In the genomic region with DNA sequence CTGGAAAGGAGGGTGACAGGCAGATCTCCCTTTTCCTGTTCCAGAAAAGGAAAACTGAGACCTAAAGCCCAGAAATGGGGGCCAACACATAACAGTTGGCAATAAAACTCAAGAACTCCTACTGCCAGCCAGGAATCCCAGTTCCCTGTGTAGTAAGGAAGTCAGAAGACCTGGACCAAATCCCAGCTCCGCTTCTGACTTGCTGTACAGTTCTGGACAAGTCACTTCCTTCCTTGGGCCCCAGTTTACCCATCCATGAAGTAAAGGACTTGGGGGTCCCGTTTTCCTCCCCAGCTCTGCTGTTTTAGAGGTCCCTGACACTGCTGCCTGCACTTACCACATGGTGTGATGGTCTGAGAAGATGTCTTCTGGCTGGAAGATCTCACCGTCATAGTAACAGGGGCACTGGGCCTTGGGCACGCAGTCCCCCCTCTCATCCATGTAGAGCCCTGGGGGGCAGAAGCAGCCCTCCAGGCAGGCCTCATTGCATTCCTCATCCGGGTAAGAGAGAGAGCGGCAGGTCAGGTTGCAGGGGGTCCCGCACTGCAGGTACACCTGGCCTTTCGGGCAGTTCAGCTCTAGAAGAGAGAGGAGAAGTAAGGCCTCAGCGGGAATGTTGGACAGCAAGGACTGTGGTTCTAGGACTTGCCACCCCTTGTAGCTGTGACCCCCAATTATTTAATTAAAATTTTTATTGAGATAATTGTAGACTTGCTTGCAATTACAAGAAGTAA, we compare ENCODE assay signal across 18 cellular contexts.
A peak's percentile ranks its signal among the peaks of the same experiment; 100 is the strongest.
DNase-seq lines count a peak whose midpoint lies in the region; ATAC-seq and TF ChIP-seq lines count a peak whose summit lies in the region.
"Had no signal": no experiment of that assay in that cellular context is flagged by ENCODE, and none has a peak within 500 bp of the region (broad histone marks: within the 10 kb centered on the region; RNA-seq: fewer than 3 reads in every experiment).

No MANE protein-coding gene starts in this region.

- H2AFZ ChIP-seq in IMR-90 (replicated peaks; ENCODE audit: low read length, poor library complexity) (peak overlapping the region; percentile 25), osteoblast (ENCODE audit: low read length) (no peak overlapping the region)
- H2AFZ ChIP-seq: GM23338 had no signal

- peak overlapping the region; percentile 2; the same call in 1 of the 2 replicates for H4K91ac ChIP-seq in IMR-90 (ENCODE audit: insufficient read depth, low read depth, low read length)

- in situ Hi-C loops in IMR-90 (cut with MboI; ENCODE audit: low sequenced_read_pairs) = no loop called here

- H2BK15ac ChIP-seq in IMR-90 (ENCODE audit: low read depth, low read length) = peak overlapping the region; percentile 25; the same call in 1 of the 3 replicates

- H2BK120ac ChIP-seq in IMR-90 (ENCODE audit: low read depth, low read length) = peak overlapping the region; percentile 0; the same call in 1 of the 2 replicates

- 0 out of 2 replicates have a peak overlapping the region, but pooled peaks have one; percentile 9 for H3K14ac ChIP-seq in IMR-90 (replicated peaks; ENCODE audit: low read depth, low read length)

- H2BK5ac ChIP-seq in IMR-90 (ENCODE audit: low read depth, low read length, poor library complexity, severe bottlenecking) = no peak overlapping the region

- H2AK5ac ChIP-seq in IMR-90 (ENCODE audit: low read depth, low read length) = peak overlapping the region; percentile 56; the same call in 1 of the 2 replicates

- peaks cover 17% of the 10 kb centered on the region for H3K4me1 ChIP-seq in IMR-90 (ENCODE audit: control insufficient read depth, insufficient read depth, low read length)
- H3K4me1 ChIP-seq in osteoblast (ENCODE audit: insufficient read depth, low read length) = peaks cover 47% of the 10 kb centered on the region
- no peaks in the 10 kb centered on the region for H3K4me1 ChIP-seq in A673 (ENCODE audit: insufficient read depth, low read length, poor library complexity, severe bottlenecking)
- H3K4me1 ChIP-seq: A549 had no signal

- no peak overlapping the region for H3K4me2 ChIP-seq in IMR-90 (ENCODE audit: low read depth, low read length)
- H3K4me2 ChIP-seq in osteoblast (ENCODE audit: insufficient read depth, low read length) = no peak overlapping the region
- H3K4me2 ChIP-seq: A549, GM23338 had no signal

- no peaks in the 10 kb centered on the region for H3K79me2 ChIP-seq in osteoblast (ENCODE audit: insufficient read depth, low read length)

- no peaks in the 10 kb centered on the region for H3K9me3 ChIP-seq in IMR-90 (ENCODE audit: control insufficient read depth, insufficient read depth, low read length)
- no peaks in the 10 kb centered on the region for H3K9me3 ChIP-seq in osteoblast (ENCODE audit: low read depth, low read length)
- H3K9me3 ChIP-seq in A673 (ENCODE audit: low read depth, low read length, poor library complexity, severe bottlenecking) = no peaks in the 10 kb centered on the region
- H3K9me3 ChIP-seq: A549 had no signal

- H4K8ac ChIP-seq in IMR-90 (ENCODE audit: low read depth in 2 of 2, low read length in 2 of 2) = peak overlapping the region in 1 of 2 experiments; percentile 51; a peak in 1 of 4 replicates

- intact Hi-C loops in IMR-90 (cut with micrococcal nuclease) = no loop called here
- intact Hi-C loops in A673 (cut with micrococcal nuclease; ENCODE audit: unreplicated experiment) = no loop called here

- H3K27me3 ChIP-seq in IMR-90 (ENCODE audit: control insufficient read depth, insufficient read depth, low read length) (no peaks in the 10 kb centered on the region), osteoblast (ENCODE audit: insufficient read depth, low read length) (peaks cover 4% of the 10 kb centered on the region), A673 (replicated peaks; ENCODE audit: insufficient read depth, low read depth, low read length, poor library complexity) (no peaks in the 10 kb centered on the region)

- dilution Hi-C loops in IMR-90 (cut with HindIII; ENCODE audit: low sequenced_read_pairs, unreplicated experiment) = no loop called here

- H3K4ac ChIP-seq in IMR-90 (ENCODE audit: low read depth, low read length) = peak overlapping the region; percentile 33; the same call in 1 of the 2 replicates

- H3K27ac ChIP-seq in IMR-90 (ENCODE audit: insufficient read depth, low read length) (no peak overlapping the region), osteoblast (ENCODE audit: low read depth, low read length) (peak overlapping the region; percentile 64), A673 (ENCODE audit: low read depth, low read length, poor library complexity, severe bottlenecking) (no peak overlapping the region)
- H3K27ac ChIP-seq: A549, HL-60 had no signal

- H4K20me1 ChIP-seq in IMR-90 (ENCODE audit: insufficient read depth, low read length) = no peaks in the 10 kb centered on the region; the same call in 1 of the 2 replicates
- no peaks in the 10 kb centered on the region for H4K20me1 ChIP-seq in osteoblast (ENCODE audit: insufficient read depth, low read length)

- H3K36me3 ChIP-seq in IMR-90 (ENCODE audit: control insufficient read depth, insufficient read depth, low read length) (no peaks in the 10 kb centered on the region), osteoblast (ENCODE audit: insufficient read depth, low read length) (no peaks in the 10 kb centered on the region), A673 (ENCODE audit: insufficient read depth, low read length, poor library complexity, severe bottlenecking) (no peaks in the 10 kb centered on the region)

- no peak overlapping the region for H3K18ac ChIP-seq in IMR-90 (ENCODE audit: low read depth, low read length)

- no peak overlapping the region for H3K4me3 ChIP-seq in IMR-90 (ENCODE audit: insufficient read depth, low read depth, low read length)
- H3K4me3 ChIP-seq in osteoblast (ENCODE audit: insufficient read depth, low read length) = no peak overlapping the region
- no peak overlapping the region for H3K4me3 ChIP-seq in A673 (ENCODE audit: low read depth, low read length, poor library complexity, severe bottlenecking)
- H3K4me3 ChIP-seq: A549, GM23338 had no signal

- no peak for ATAC-seq in IMR-90 (ENCODE audit: low read depth)
- ATAC-seq: A549, GM23338 had no signal

- peaks cover 12% of the 10 kb centered on the region for H3K9me1 ChIP-seq in IMR-90 (ENCODE audit: insufficient read depth, low read length)

- no peak for TF ChIP-seq RAD21 in IMR-90 (IDR thresholded peaks at IDR 0.05; ENCODE audit: low read length)

- no peak for TF ChIP-seq POLR2A in IMR-90 (IDR thresholded peaks at IDR 0.05; ENCODE audit: low read depth, low read length)

- peak overlapping the region; percentile 37; the same call in 1 of the 2 replicates for H2BK20ac ChIP-seq in IMR-90 (ENCODE audit: low read depth, low read length)

- POLR2A ChIA-PET in IMR-90 (lab: Charles Lee; ENCODE audit: unreplicated experiment) (no interaction called here), A673 (lab: Charles Lee; ENCODE audit: low non-redundant PET) (no interaction called here)

- no CpG with 5 or more reads among the region's 9 CpGs for WGBS in IMR-90 (ENCODE audit: extremely low coverage in 2 of 2, insufficient read length in 1 of 2), 2 experiments

- H3K79me1 ChIP-seq in IMR-90 (ENCODE audit: low read depth in 1 of 2, low read length in 2 of 2) = no peaks in the 10 kb centered on the region

- H4K5ac ChIP-seq in IMR-90 (ENCODE audit: low read depth, low read length) = no peak overlapping the region

- CTCF ChIA-PET in IMR-90 (lab: Yijun Ruan, JAX) (interaction anchor here (1.4 kb wide), 1 partner anchor 64 kb away, joined by 3 read pairs; no protein-coding TSS in a partner anchor), A673 (lab: Charles Lee) (interaction anchor here (0.6 kb wide), 1 partner anchor 226 kb away, joined by 12 read pairs; no protein-coding TSS in a partner anchor)

- no peak for DNase-seq in IMR-90
- peak; percentile 52 for DNase-seq in dermis blood vessel endothelial cell
- peak; percentile 73 for DNase-seq in osteoblast (ENCODE audit: insufficient read length, low spot score, missing footprints)
- no peak for DNase-seq in 8988T
- DNase-seq in A673 (ENCODE audit: low spot score) = no peak
- DNase-seq in DMS114 treated with DMSO at 0.1 percent for 48 hours (lab: John Stamatoyannopoulos, UW; ENCODE audit: unreplicated experiment) = no peak
- no peak for DNase-seq in NCI-H146 treated with DMSO at 0.1 percent for 48 hours (lab: John Stamatoyannopoulos, UW; ENCODE audit: unreplicated experiment)
- DNase-seq: C1 segment of cervical spinal cord; CD4-positive, CD25-positive, alpha-beta regulatory T cell; CD8-positive, alpha-beta memory T cell; COR-L47; DMS153; DMS79; GF-D8; KBM-7 had no signal

- H2AK9ac ChIP-seq in IMR-90 (replicated peaks; ENCODE audit: low read depth, low read length, poor library complexity) = no peak overlapping the region

- no peak overlapping the region for H3K56ac ChIP-seq in IMR-90 (ENCODE audit: extremely low read depth, insufficient read depth, low read length)

- TF ChIP-seq CTCF in IMR-90 (conservative IDR thresholded peaks at IDR 0.05; ENCODE audit: low read depth, low read length) = no peak
- TF ChIP-seq CTCF in osteoblast (IDR thresholded peaks at IDR 0.05; ENCODE audit: extremely low read depth, low read depth, low read length) = no peak
- TF ChIP-seq CTCF in A673 (conservative IDR thresholded peaks at IDR 0.05; ENCODE audit: low read depth, low read length) = no peak

- H3K23ac ChIP-seq in IMR-90 (ENCODE audit: low read depth, low read length) = no peak overlapping the region

- no peak overlapping the region for H3K9ac ChIP-seq in IMR-90 (ENCODE audit: low read depth, low read length)

- BruUV-seq in IMR-90 (replicated peaks; lab: Mats Ljungman, UMichigan) = no TSS peak
- BruUV-seq in A673 (replicated peaks; lab: Mats Ljungman, UMichigan) = no TSS peak

TF ChIP-seq in IMR-90, 13 proteins besides CTCF, POLR2A, EP300 and RAD21:
- no peak for TF ChIP-seq NFE2L2 (IDR thresholded peaks at IDR 0.05; ENCODE audit: low read depth, low read length)

Comparison
In these comparisons a context has a peak if more than half of its experiments do, and no peak if none do; other contexts are left out.
1. DNase-seq: peak in dermis blood vessel endothelial cell (single experiment) and osteoblast (single experiment); none in IMR-90 (single experiment), 8988T (single experiment), A673 (single experiment), DMS114 treated with DMSO at 0.1 percent for 48 hours (single experiment) and NCI-H146 treated with DMSO at 0.1 percent for 48 hours (single experiment).